In genomic region chr16:57165923-57166322, GRCh38 we compare ENCODE assay signal across 1 cellular context.
TF ChIP-seq lines count a peak whose summit lies in the region.

No MANE protein-coding gene starts in this region.

TF ChIP-seq in SK-N-SH treated with all-trans-retinoic acid at 6 μM for 48 hours, 23 proteins besides CTCF, POLR2A, EP300 and RAD21 (continued from another document):
- TF ChIP-seq TSHZ2 (CRISPR knock-in tag; IDR thresholded peaks at IDR 0.05): no peak
- no peak for TF ChIP-seq CSDC2 (CRISPR knock-in tag; IDR thresholded peaks at IDR 0.05)
- no peak for TF ChIP-seq PPARA (CRISPR knock-in tag; IDR thresholded peaks at IDR 0.05; ENCODE audit: borderline replicate concordance)
- no peak for TF ChIP-seq PATZ1 (CRISPR knock-in tag; IDR thresholded peaks at IDR 0.05; ENCODE audit: borderline replicate concordance)
- TF ChIP-seq ZFP3 (CRISPR knock-in tag; IDR thresholded peaks at IDR 0.05): no peak
TF ChIP-seq in SK-N-SH treated with all-trans-retinoic acid at 6 μM for 48 hours: peak in this region for 0.
